In genomic region chr17:37988960-37989359, GRCh38 we compare ENCODE assay signal across 8 cellular contexts. TPM values are rescaled to one million over a fixed set of nuclear protein-coding genes. Genes with fewer than 3 reads are reported as not detected.
DNase-seq lines count a peak whose midpoint lies in the region; ATAC-seq and TF ChIP-seq lines count a peak whose summit lies in the region.
"Not testable (repeated sequence)": the region's sequence is repeated elsewhere in the genome, so short reads cannot be mapped to it uniquely, and the experiment has no call there.

TBC1D3L (minus strand) TSS chr17:37989060; CDS start chr17:37987520, 1,540 bp downstream.

- not testable (repeated sequence) for H4K20me1 ChIP-seq in hepatocyte (ENCODE audit: insufficient read depth, poor library complexity, severe bottlenecking)

- H3K27me3 Mint-ChIP-seq in activated CD8-positive, alpha-beta T cell treated with anti-CD3 and anti-CD28 coated beads, Interleukin-2, amount 10 ng/mL, durations not matched to agents 7 days and 5 days (ENCODE audit: low read depth): not testable (repeated sequence)

- H3K4me3 ChIP-seq in BJ (ENCODE audit: low read depth, low read length); Peyer's patch; hepatocyte; upper lobe of right lung: not testable (repeated sequence)

- no CpG with 5 or more reads among the region's 11 CpGs for WGBS in hepatocyte (ENCODE audit: low lambda C conversion rate, missing lambda C conversion rate)

- TF ChIP-seq CTCF in BJ (IDR thresholded peaks at IDR 0.05; ENCODE audit: insufficient read depth, low read depth, low read length); Peyer's patch (IDR thresholded peaks at IDR 0.05); hepatocyte (IDR thresholded peaks at IDR 0.05; ENCODE audit: poor library complexity); upper lobe of right lung (IDR thresholded peaks at IDR 0.05): not testable (repeated sequence)

- H3K36me3 ChIP-seq in BJ (ENCODE audit: control insufficient read depth, insufficient read depth, low read length); Peyer's patch; hepatocyte (replicated peaks; ENCODE audit: insufficient read depth, low read depth); upper lobe of right lung: not testable (repeated sequence)

- not testable (repeated sequence) for H3K4me3 Mint-ChIP-seq in activated CD8-positive, alpha-beta T cell treated with anti-CD3 and anti-CD28 coated beads, Interleukin-2, amount 10 ng/mL, durations not matched to agents 7 days and 5 days

- TF ChIP-seq POLR2A in Peyer's patch (IDR thresholded peaks at IDR 0.05): not testable (repeated sequence)

- H3K9me3 ChIP-seq in Peyer's patch; hepatocyte (ENCODE audit: low read depth); upper lobe of right lung: not testable (repeated sequence)

- H3K4me1 ChIP-seq in Peyer's patch; hepatocyte (ENCODE audit: insufficient read depth); upper lobe of right lung: not testable (repeated sequence)

- not testable (repeated sequence) for H2AFZ ChIP-seq in hepatocyte

- not testable (repeated sequence) for H3K36me3 Mint-ChIP-seq in activated CD8-positive, alpha-beta T cell treated with anti-CD3 and anti-CD28 coated beads, Interleukin-2, amount 10 ng/mL, durations not matched to agents 7 days and 5 days (ENCODE audit: low read depth)

- not testable (repeated sequence) for H3K4me1 Mint-ChIP-seq in activated CD8-positive, alpha-beta T cell treated with anti-CD3 and anti-CD28 coated beads, Interleukin-2, amount 10 ng/mL, durations not matched to agents 7 days and 5 days (ENCODE audit: low read depth)

- H3K4me2 ChIP-seq in hepatocyte: not testable (repeated sequence)

- DNase-seq in BJ (ENCODE audit: low read depth); Peyer's patch; activated CD8-positive, alpha-beta T cell treated with anti-CD3 and anti-CD28 coated beads, Interleukin-2, amount 10 ng/mL, durations not matched to agents 7 days and 5 days; cerebellum (ENCODE audit: low spot score); hepatocyte (ENCODE audit: low spot score); mucosa of gallbladder (ENCODE audit: low spot score); sciatic nerve (ENCODE audit: low spot score); upper lobe of right lung: not testable (repeated sequence)

- not testable (repeated sequence) for H3K9me2 ChIP-seq in hepatocyte (replicated peaks; ENCODE audit: insufficient read depth)

- not testable (repeated sequence) for H3K79me2 ChIP-seq in hepatocyte

- POLR2A ChIA-PET in BJ (lab: Charles Lee); activated CD8-positive, alpha-beta T cell treated with anti-CD3 and anti-CD28 coated beads, Interleukin-2, amount 10 ng/mL, durations not matched to agents 7 days and 5 days (lab: Charles Lee): not testable (repeated sequence)

- H3K9me3 Mint-ChIP-seq in activated CD8-positive, alpha-beta T cell treated with anti-CD3 and anti-CD28 coated beads, Interleukin-2, amount 10 ng/mL, durations not matched to agents 7 days and 5 days (ENCODE audit: insufficient read depth): not testable (repeated sequence)

- H3K27me3 ChIP-seq in BJ (ENCODE audit: control insufficient read depth, insufficient read depth, low read length); Peyer's patch; hepatocyte; upper lobe of right lung: not testable (repeated sequence)

- H3K27ac ChIP-seq in Peyer's patch, hepatocyte, upper lobe of right lung: not testable (repeated sequence)

- ATAC-seq in activated CD8-positive, alpha-beta T cell treated with anti-CD3 and anti-CD28 coated beads, Interleukin-2, amount 10 ng/mL, durations not matched to agents 7 days and 5 days; sciatic nerve; upper lobe of right lung: not testable (repeated sequence)

- H3K27ac Mint-ChIP-seq in activated CD8-positive, alpha-beta T cell treated with anti-CD3 and anti-CD28 coated beads, Interleukin-2, amount 10 ng/mL, durations not matched to agents 7 days and 5 days: not testable (repeated sequence)

- intact Hi-C loops in sciatic nerve (cut with DNase I); upper lobe of right lung (cut with DNase I): not testable (repeated sequence)

- CTCF ChIA-PET in BJ (lab: Yijun Ruan, JAX); activated CD8-positive, alpha-beta T cell treated with anti-CD3 and anti-CD28 coated beads, Interleukin-2, amount 10 ng/mL, durations not matched to agents 7 days and 5 days (lab: Charles Lee): not testable (repeated sequence)

RNA-seq across cellular contexts. Expression of gene TBC1D3L, which starts in this region (rescaled TPM):
- polyA plus RNA-seq in BJ (2011; rRNA removed) (9.4 and 12.4 TPM in 2 replicates), hepatocyte (20.6 and 31.4 TPM in 2 replicates)
- polyA minus RNA-seq in BJ (2011; rRNA and poly(A)+ RNA removed): 0.71 and 1.3 TPM in 2 replicates
- total RNA-seq in Peyer's patch (10 to 100 TPM; 19.1 to 60.9 (median 41.7) TPM), cerebellum (12.0 TPM), hepatocyte (10.7 and 12.8 TPM in 2 replicates), mucosa of gallbladder (19.7 TPM), sciatic nerve (21.6 TPM), upper lobe of right lung (21.8 TPM)
- total RNA-seq in activated CD8-positive, alpha-beta T cell treated with anti-CD3 and anti-CD28 coated beads, Interleukin-2, amount 10 ng/mL, durations not matched to agents 7 days and 5 days: 10 to 100 TPM; 16.7 to 17.1 TPM
